Comparison of ENCODE assay signal across 12 cellular contexts in the genomic region with DNA sequence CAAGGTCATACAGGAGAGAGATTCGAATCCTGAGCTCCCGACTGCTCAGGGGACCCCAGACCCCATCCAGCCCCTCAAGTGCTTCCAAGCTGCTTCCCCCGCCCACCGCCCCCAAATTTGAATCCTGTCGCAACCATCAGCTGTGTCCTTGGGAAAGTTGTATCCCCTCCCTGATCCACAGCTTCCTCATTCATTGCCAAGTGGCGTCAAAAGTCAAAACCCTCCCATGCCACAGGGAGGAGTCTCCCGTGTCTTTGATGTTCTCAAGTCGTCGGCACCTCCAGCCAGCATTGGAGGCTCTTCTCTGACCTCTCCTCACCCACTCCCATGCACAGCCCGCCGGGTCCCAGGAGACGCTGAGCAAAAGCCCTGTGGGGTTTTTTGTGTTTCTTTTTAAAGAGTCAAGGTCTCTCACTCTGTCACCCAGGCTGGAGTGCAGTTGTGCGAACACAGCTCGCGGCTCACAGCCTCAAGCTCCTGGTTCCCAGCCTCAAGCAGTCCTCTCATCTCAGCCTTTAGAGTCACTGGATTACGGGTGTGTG. TPM values are rescaled to one million over a fixed set of nuclear protein-coding genes. Genes with fewer than 3 reads are reported as not detected.
DNase-seq lines count a peak whose midpoint lies in the region; ATAC-seq and TF ChIP-seq lines count a peak whose summit lies in the region.
"Had no signal": no experiment of that assay in that cellular context is flagged by ENCODE, and none has a peak within 500 bp of the region (broad histone marks: within the 10 kb centered on the region; RNA-seq: fewer than 3 reads in every experiment).

No MANE protein-coding gene starts in this region.

- H3K27ac ChIP-seq in 22Rv1: peak overlapping the region; percentile 36
- H3K27ac ChIP-seq: neural progenitor cell had no signal

- H3K36me3 ChIP-seq in mucosa of descending colon (ENCODE audit: low read depth): peaks cover 6% of the 10 kb centered on the region
- H3K36me3 ChIP-seq: neural progenitor cell had no signal

- H3K27me3 Mint-ChIP-seq in activated naive CD8-positive, alpha-beta T cell treated with anti-CD3 and anti-CD28 coated beads for 36 hours: no peaks in the 10 kb centered on the region

- TF ChIP-seq CTCF in 22Rv1 (IDR thresholded peaks at IDR 0.05) (no peak), GM20000 (IDR thresholded peaks at IDR 0.05; ENCODE audit: extremely low read depth, missing control alignments) (no peak), mucosa of descending colon (IDR thresholded peaks at IDR 0.05) (no peak)

- peaks cover 15% of the 10 kb centered on the region for H3K4me1 Mint-ChIP-seq in activated naive CD8-positive, alpha-beta T cell treated with anti-CD3 and anti-CD28 coated beads for 36 hours

- H3K9me3 ChIP-seq in mucosa of descending colon: no peaks in the 10 kb centered on the region
- H3K9me3 ChIP-seq: BE2C had no signal

- no peak overlapping the region for H3K4me3 Mint-ChIP-seq in activated naive CD8-positive, alpha-beta T cell treated with anti-CD3 and anti-CD28 coated beads for 36 hours
- H3K4me3 Mint-ChIP-seq: neural progenitor cell had no signal

- intact Hi-C loops in mucosa of descending colon (cut with DNase I, micrococcal nuclease): no loop called here

- ATAC-seq in mucosa of descending colon (peak; percentile 6), GM19035 (IDR thresholded peaks at IDR 0.05; ENCODE audit: unreplicated experiment) (no peak)

- H3K36me3 Mint-ChIP-seq in activated naive CD8-positive, alpha-beta T cell treated with anti-CD3 and anti-CD28 coated beads for 36 hours: peaks cover 20% of the 10 kb centered on the region

- peak overlapping the region; percentile 46 for H3K27ac Mint-ChIP-seq in activated naive CD8-positive, alpha-beta T cell treated with anti-CD3 and anti-CD28 coated beads for 36 hours

- H3K9me3 Mint-ChIP-seq in activated naive CD8-positive, alpha-beta T cell treated with anti-CD3 and anti-CD28 coated beads for 36 hours: no peaks in the 10 kb centered on the region

- no peak overlapping the region for H3K4me3 ChIP-seq in mucosa of descending colon
- H3K4me3 ChIP-seq: neural progenitor cell had no signal

- DNase-seq in GM20000 (ENCODE audit: low spot score): peak; percentile 83
- DNase-seq in activated naive CD8-positive, alpha-beta T cell treated with anti-CD3 and anti-CD28 coated beads for 36 hours: no peak
- peak in 1 of 3 donors; percentile 67 for DNase-seq in mucosa of descending colon
- DNase-seq in NCI-H128 (lab: John Stamatoyannopoulos, UW; ENCODE audit: unreplicated experiment): no peak
- DNase-seq in NCI-H526 (lab: John Stamatoyannopoulos, UW): no peak
- DNase-seq in amniotic stem cell (lab: John Stamatoyannopoulos, UW): no peak
- DNase-seq: BE2C, foreskin melanocyte had no signal

- H3K4me1 ChIP-seq in mucosa of descending colon (ENCODE audit: low read depth): peaks cover 6% of the 10 kb centered on the region
- H3K4me1 ChIP-seq: neural progenitor cell had no signal

RNA-seq across cellular contexts. Expression of a gene that starts 2.8 kb away (rescaled TPM):
- 10 to 100 TPM; 24.7 to 28.1 TPM for total RNA-seq in activated naive CD8-positive, alpha-beta T cell treated with anti-CD3 and anti-CD28 coated beads for 36 hours
- 100 to 1,000 TPM in 1 of 3 donors, 10 to 100 TPM in 2; 46.6 to 122 (median 49.4) TPM for total RNA-seq in mucosa of descending colon

RNA-seq across cellular contexts. Expression of a gene that starts 17.8 kb away (rescaled TPM):
- total RNA-seq in activated naive CD8-positive, alpha-beta T cell treated with anti-CD3 and anti-CD28 coated beads for 36 hours: 10 to 100 TPM; 18.5 to 21.1 TPM
- 10 to 100 TPM; 31.6 to 40.0 (median 35.2) TPM for total RNA-seq in mucosa of descending colon

RNA-seq across cellular contexts. Expression of a gene that starts 22.2 kb away (rescaled TPM):
- 10 to 100 TPM; 15.2 to 16.7 TPM for total RNA-seq in activated naive CD8-positive, alpha-beta T cell treated with anti-CD3 and anti-CD28 coated beads for 36 hours
- 10 to 100 TPM in 2 of 3 donors, 1 to 10 TPM in 1; 6.7 to 12.4 (median 12.0) TPM for total RNA-seq in mucosa of descending colon

RNA-seq across cellular contexts. Expression of a gene that starts 33.1 kb away (rescaled TPM):
- total RNA-seq in activated naive CD8-positive, alpha-beta T cell treated with anti-CD3 and anti-CD28 coated beads for 36 hours: 1 to 10 TPM; 3.2 to 3.9 TPM
- total RNA-seq in mucosa of descending colon: 1 to 10 TPM; 5.7 to 7.6 (median 6.8) TPM

RNA-seq across cellular contexts. Expression of a gene that starts 55.5 kb away (rescaled TPM):
- not detected for total RNA-seq in activated naive CD8-positive, alpha-beta T cell treated with anti-CD3 and anti-CD28 coated beads for 36 hours
- 1 to 10 TPM; 2.5 to 7.7 (median 6.2) TPM for total RNA-seq in mucosa of descending colon
- total RNA-seq: T-helper 1 cell treated with Interleukin-12 subunit alpha and Interleukin-12 subunit beta and Interleukin-4 antibody, amounts not matched to agents 30 ng/mL and 1 ng/mL, for 36 hours had no signal
